Comparison of ENCODE assay signal across 13 cellular contexts in the genomic region with DNA sequence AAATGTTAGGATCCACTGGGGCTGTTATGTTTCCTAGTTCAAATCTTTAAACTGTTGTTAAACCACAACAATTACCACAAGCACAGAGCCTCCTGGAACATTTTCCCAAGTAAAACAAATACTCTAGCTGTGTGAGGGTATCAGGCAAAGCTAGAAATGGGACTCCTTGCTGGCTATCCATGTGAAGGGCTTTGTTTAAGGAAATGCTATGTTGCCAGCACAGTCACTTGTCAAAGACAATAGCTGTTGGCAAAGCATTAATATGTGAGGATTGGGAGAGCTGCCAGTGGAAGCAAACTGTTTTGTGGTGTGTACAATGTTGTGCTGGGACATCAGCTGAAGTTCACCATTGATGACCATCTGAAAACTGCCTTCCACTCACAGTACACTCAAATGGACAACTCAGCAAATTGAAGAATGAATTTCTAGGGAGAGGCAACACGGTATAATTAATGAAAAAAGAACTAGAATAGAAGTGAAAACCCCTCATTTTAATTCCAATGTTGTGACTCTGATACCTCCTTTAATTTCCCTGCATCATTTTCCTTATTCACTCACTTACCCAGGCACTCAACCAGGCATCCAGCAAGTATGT.
A peak's percentile ranks its signal among the peaks of the same experiment; 100 is the strongest.
DNase-seq lines count a peak whose midpoint lies in the region; ATAC-seq and TF ChIP-seq lines count a peak whose summit lies in the region.
"Had no signal": no experiment of that assay in that cellular context is flagged by ENCODE, and none has a peak within 500 bp of the region (broad histone marks: within the 10 kb centered on the region; RNA-seq: fewer than 3 reads in every experiment).

No MANE protein-coding gene starts in this region.

- no peak for TF ChIP-seq CTCF in SK-N-SH (IDR thresholded peaks at IDR 0.05)
- TF ChIP-seq CTCF in esophagus muscularis mucosa (IDR thresholded peaks at IDR 0.05): no peak
- TF ChIP-seq CTCF in tibial nerve (IDR thresholded peaks at IDR 0.05): no peak

- POLR2A ChIA-PET in SK-N-SH (lab: Yijun Ruan, JAX): no interaction called here

- ATAC-seq in SK-N-SH treated with all-trans-retinoic acid at 6 μM for 48 hours: no peak
- no peak for ATAC-seq in HG02870 (IDR thresholded peaks at IDR 0.05; ENCODE audit: unreplicated experiment)

- 76% methylated on average over 1 of the region's 1 CpG for WGBS in SK-N-SH (ENCODE audit: low lambda C conversion rate)
- 15% methylated on average over 1 of the region's 1 CpG for WGBS in esophagus muscularis mucosa
- WGBS in mesenchymal stem cell: no CpG with 5 or more reads among the region's 1 CpG
- WGBS in tibial nerve, 2 donors: 21 to 25% methylated on average over 1 of the region's 1 CpG

- no peak overlapping the region for H2BK120ac ChIP-seq in mesenchymal stem cell (ENCODE audit: low read depth, low read length)

- H3K79me2 ChIP-seq in SK-N-SH (ENCODE audit: insufficient read depth): no peaks in the 10 kb centered on the region

- peak overlapping the region; percentile 84 for H2BK15ac ChIP-seq in mesenchymal stem cell (ENCODE audit: low read depth, poor library complexity, severe bottlenecking)

- H3K4me2 ChIP-seq in SK-N-SH (no peak overlapping the region), mesenchymal stem cell (ENCODE audit: low read length, poor library complexity, severe bottlenecking) (no peak overlapping the region)

- H3K9ac ChIP-seq in SK-N-SH: no peak overlapping the region
- no peak overlapping the region for H3K9ac ChIP-seq in mesenchymal stem cell (ENCODE audit: low read length)

- H3K18ac ChIP-seq in mesenchymal stem cell (ENCODE audit: low read depth in 1 of 2, low read length in 2 of 2): peak overlapping the region in 1 of 2 experiments; percentile 72

- H3K27ac ChIP-seq in SK-N-SH (ENCODE audit: low read depth in 2 of 2, low read length in 1 of 2) (peak overlapping the region in 1 of 2 experiments; percentile 17; a peak in 2 of 4 replicates), esophagus muscularis mucosa (replicated peaks in 1 of 4) (peak overlapping the region; percentile 53 to 79 (median 62)), mesenchymal stem cell (ENCODE audit: low read length, poor library complexity, severe bottlenecking) (no peak overlapping the region), tibial nerve (peak overlapping the region in 3 of 4 donors; percentile 20 to 74 (median 61))
- no peak overlapping the region for H3K27ac ChIP-seq in effector memory CD4-positive, alpha-beta T cell (ENCODE audit: insufficient read depth, low read length, poor library complexity, severe bottlenecking)
- H3K27ac ChIP-seq: WERI-Rb-1 had no signal

- no peak overlapping the region for H3K4me3 ChIP-seq in SK-N-SH (ENCODE audit: low read depth in 2 of 2, low read length in 1 of 2)
- no peak overlapping the region for H3K4me3 ChIP-seq in esophagus muscularis mucosa
- H3K4me3 ChIP-seq in mesenchymal stem cell (ENCODE audit: insufficient read depth in 1 of 2, low read depth in 1 of 2, low read length in 2 of 2): no peak overlapping the region
- H3K4me3 ChIP-seq in tibial nerve: no peak overlapping the region
- no peak overlapping the region for H3K4me3 ChIP-seq in effector memory CD4-positive, alpha-beta T cell (ENCODE audit: insufficient read depth, low read depth, low read length, poor library complexity, severe bottlenecking)

- DNase-seq in SK-N-SH (no peak), esophagus muscularis mucosa (ENCODE audit: extremely low spot score) (no peak), mesenchymal stem cell (no peak), tibial nerve (ENCODE audit: low spot score in 2 of 2) (peak in 1 of 2 donors; percentile 33)
- no peak for DNase-seq in effector memory CD4-positive, alpha-beta T cell
- DNase-seq in activated T-cell treated with anti-CD3 and anti-CD28 coated beads, Interleukin-2, amount 50 U/mL, for 1 hour: no peak
- DNase-seq: EL, HCEC 1CT, NCI-H1417 treated with DMSO at 0.1 percent for 48 hours, small intestine, WERI-Rb-1 had no signal

- H2BK5ac ChIP-seq in mesenchymal stem cell (ENCODE audit: low read depth, low read length, poor library complexity, severe bottlenecking): no peak overlapping the region

- H2AFZ ChIP-seq in SK-N-SH (ENCODE audit: low read depth) (peak overlapping the region; percentile 4; the same call in 1 of the 2 replicates), mesenchymal stem cell (ENCODE audit: low read depth, low read length) (peak overlapping the region; percentile 72)

- TF ChIP-seq POLR2A in esophagus muscularis mucosa (IDR thresholded peaks at IDR 0.05; ENCODE audit: low read depth) (no peak), tibial nerve (IDR thresholded peaks at IDR 0.05) (no peak)

- CTCF ChIA-PET in SK-N-SH (lab: Yijun Ruan, JAX): interaction anchor here (0.8 to 1.0 kb wide), 2 partner anchors 39 kb away, joined by 3 read pairs; no protein-coding TSS in a partner anchor

- H2BK12ac ChIP-seq in mesenchymal stem cell (ENCODE audit: low read length in 2 of 2): peak overlapping the region; percentile 20 to 87

- TF ChIP-seq EP300 in SK-N-SH (IDR thresholded peaks at IDR 0.05; ENCODE audit: borderline replicate concordance in 1 of 2, low read depth in 1 of 2, low read length in 1 of 2) (no peak), esophagus muscularis mucosa (IDR thresholded peaks at IDR 0.05) (no peak), tibial nerve (IDR thresholded peaks at IDR 0.05) (peak in 1 of 2 donors; percentile 72)

- no peak for TF ChIP-seq RAD21 in SK-N-SH (IDR thresholded peaks at IDR 0.05; ENCODE audit: low read length)

- no peak overlapping the region for H4K91ac ChIP-seq in mesenchymal stem cell (ENCODE audit: low read length)

- H3K36me3 ChIP-seq in SK-N-SH (replicated peaks in 1 of 2; ENCODE audit: control insufficient read depth in 1 of 2, insufficient read depth in 2 of 2, low read length in 1 of 2) (no peaks in the 10 kb centered on the region), esophagus muscularis mucosa (no peaks in the 10 kb centered on the region), mesenchymal stem cell (ENCODE audit: control insufficient read depth in 1 of 2, insufficient read depth in 2 of 2, low read depth in 1 of 2, low read length in 2 of 2) (no peaks in the 10 kb centered on the region), tibial nerve (no peaks in the 10 kb centered on the region)
- no peaks in the 10 kb centered on the region for H3K36me3 ChIP-seq in effector memory CD4-positive, alpha-beta T cell (ENCODE audit: control insufficient read depth, insufficient read depth, low read length)
- H3K36me3 ChIP-seq: WERI-Rb-1 had no signal

- peaks cover 16% of the 10 kb centered on the region for H3F3A ChIP-seq in SK-N-SH (replicated peaks; ENCODE audit: insufficient read depth)

- peak overlapping the region in 1 of 2 experiments; percentile 82 for H3K4ac ChIP-seq in mesenchymal stem cell (ENCODE audit: low read depth in 1 of 2, low read length in 2 of 2)

- H3K14ac ChIP-seq in mesenchymal stem cell (ENCODE audit: low read length in 2 of 2): no peak overlapping the region

- no peaks in the 10 kb centered on the region for H3K27me3 ChIP-seq in SK-N-SH (ENCODE audit: insufficient read depth)
- no peaks in the 10 kb centered on the region for H3K27me3 ChIP-seq in esophagus muscularis mucosa
- no peaks in the 10 kb centered on the region for H3K27me3 ChIP-seq in mesenchymal stem cell (ENCODE audit: control insufficient read depth in 1 of 2, insufficient read depth in 1 of 2, low read length in 2 of 2)
- no peaks in the 10 kb centered on the region for H3K27me3 ChIP-seq in tibial nerve
- H3K27me3 ChIP-seq in effector memory CD4-positive, alpha-beta T cell (replicated peaks; ENCODE audit: control insufficient read depth, insufficient read depth, low read length, poor library complexity, severe bottlenecking): no peaks in the 10 kb centered on the region

- H3K9me3 ChIP-seq in SK-N-SH (no peaks in the 10 kb centered on the region), esophagus muscularis mucosa (no peaks in the 10 kb centered on the region), mesenchymal stem cell (ENCODE audit: control insufficient read depth, low read length) (no peaks in the 10 kb centered on the region), tibial nerve (no peaks in the 10 kb centered on the region)
- H3K9me3 ChIP-seq in effector memory CD4-positive, alpha-beta T cell (ENCODE audit: control insufficient read depth, low read length): no peaks in the 10 kb centered on the region

- no peaks in the 10 kb centered on the region for H3K9me2 ChIP-seq in SK-N-SH

- no peaks in the 10 kb centered on the region for H3K79me1 ChIP-seq in mesenchymal stem cell (replicated peaks; ENCODE audit: low read length, poor library complexity, severe bottlenecking)

- H3K23ac ChIP-seq in mesenchymal stem cell (ENCODE audit: low read length in 2 of 2): no peak overlapping the region

- H4K20me1 ChIP-seq in SK-N-SH (ENCODE audit: insufficient read depth): no peaks in the 10 kb centered on the region

- intact Hi-C loops in esophagus muscularis mucosa (cut with DNase I): no loop called here

- no peak overlapping the region for H4K8ac ChIP-seq in mesenchymal stem cell (ENCODE audit: low read length)

- H2AK5ac ChIP-seq in mesenchymal stem cell (ENCODE audit: low read length, severe bottlenecking): no peak overlapping the region

- H3K4me1 ChIP-seq in SK-N-SH (ENCODE audit: control insufficient read depth in 1 of 2, insufficient read depth in 2 of 2, low read depth in 1 of 2, low read length in 1 of 2): peaks cover 12 to 17% of the 10 kb centered on the region in 2 experiments
- peaks cover 26 to 62% (median 39%) of the 10 kb centered on the region in 4 donors for H3K4me1 ChIP-seq in esophagus muscularis mucosa
- H3K4me1 ChIP-seq in mesenchymal stem cell (ENCODE audit: control insufficient read depth, insufficient read depth, low read depth, low read length): peaks cover under 1% of the 10 kb centered on the region
- peaks cover 0 to 57% (median 16%) of the 10 kb centered on the region in 4 donors for H3K4me1 ChIP-seq in tibial nerve
- peaks cover 4% of the 10 kb centered on the region for H3K4me1 ChIP-seq in effector memory CD4-positive, alpha-beta T cell (ENCODE audit: control insufficient read depth, insufficient read depth, low read length, poor library complexity, severe bottlenecking)

TF ChIP-seq in SK-N-SH treated with all-trans-retinoic acid at 6 μM for 48 hours, 23 proteins besides CTCF, POLR2A, EP300 and RAD21 (continues in another document):
- TF ChIP-seq ZFP3 (CRISPR knock-in tag; IDR thresholded peaks at IDR 0.05) (no peak), ISL1 (CRISPR knock-in tag; IDR thresholded peaks at IDR 0.05) (no peak), CSDC2 (CRISPR knock-in tag; IDR thresholded peaks at IDR 0.05) (no peak), SNAI2 (CRISPR knock-in tag; IDR thresholded peaks at IDR 0.05) (no peak), TCF4 (CRISPR knock-in tag; IDR thresholded peaks at IDR 0.05; ENCODE audit: borderline replicate concordance) (no peak), OSR1 (CRISPR knock-in tag; IDR thresholded peaks at IDR 0.05) (no peak)

Comparison
In these comparisons a context has a peak if more than half of its experiments do, and no peak if none do; other contexts are left out.
1. H3K27ac ChIP-seq: peak in esophagus muscularis mucosa (4 of 4) and tibial nerve (3 of 4); none in mesenchymal stem cell (single experiment) and effector memory CD4-positive, alpha-beta T cell (single experiment).